ENCODE assay signal across 37 cellular contexts in genomic region chr1:182960046-182960445, GRCh38. TPM values are rescaled to one million over a fixed set of nuclear protein-coding genes. Genes with fewer than 3 reads are reported as not detected.
"Had no signal": no experiment of that assay in that cellular context is flagged by ENCODE, and none has a peak within 500 bp of the region (broad histone marks: within the 10 kb centered on the region; RNA-seq: fewer than 3 reads in every experiment).

No MANE protein-coding gene starts in this region.

- H3K27me3 ChIP-seq: MG63 had no signal

- H3K4me3 ChIP-seq: MG63 had no signal

- H3K4me2 ChIP-seq: KMS-11 had no signal

- H3K27ac ChIP-seq: KMS-11 had no signal

- DNase-seq: Karpas-422, Kasumi-1, KG1, MG63, MM.1S, NCI-H1048, NCI-H1092, NCI-H1092 treated with DMSO at 0.1 percent for 48 hours, NCI-H1105, NCI-H1105 treated with DMSO at 0.1 percent for 48 hours, NCI-H1417, NCI-H1417 treated with DMSO at 0.1 percent for 48 hours, NCI-H1436, NCI-H1436 treated with DMSO at 0.1 percent for 48 hours, NCI-H146, NCI-H1694, NCI-H1694 treated with DMSO at 0.1 percent for 48 hours, NCI-H187, NCI-H187 treated with DMSO at 0.1 percent for 48 hours, NCI-H1930, NCI-H2029, NCI-H2029 treated with DMSO at 0.1 percent for 48 hours, NCI-H2081, NCI-H2081 treated with DMSO at 0.1 percent for 48 hours, NCI-H2107, NCI-H2171, NCI-H2171 treated with DMSO at 0.1 percent for 48 hours, NCI-H2227 treated with DMSO at 0.1 percent for 48 hours, NCI-H226, NCI-H345, NCI-H446, NCI-H446 treated with DMSO at 0.1 percent for 48 hours had no signal

- H3K9ac ChIP-seq: KMS-11 had no signal

- H3K36me3 ChIP-seq: MG63 had no signal

RNA-seq across cellular contexts. Expression of gene SHCBP1L, which starts 7.1 kb away (rescaled TPM):
- total RNA-seq: LHCN-M2, M059J, MCF 10A, NCI-H460 had no signal
